In genomic region chr2:111123751-111124150, GRCh38 we compare ENCODE assay signal across 11 cellular contexts. TPM values are rescaled to one million over a fixed set of nuclear protein-coding genes. Genes with fewer than 3 reads are reported as not detected.
A peak's percentile ranks its signal among the peaks of the same experiment; 100 is the strongest.
DNase-seq lines count a peak whose midpoint lies in the region; ATAC-seq, FAIRE-seq and TF ChIP-seq lines count a peak whose summit lies in the region.
"Had no signal": no experiment of that assay in that cellular context is flagged by ENCODE, and none has a peak within 500 bp of the region (broad histone marks: within the 10 kb centered on the region; RNA-seq: fewer than 3 reads in every experiment).

No MANE protein-coding gene starts in this region.

- H2BK15ac ChIP-seq in H1 (ENCODE audit: low read length): no peak overlapping the region

- H2BK5ac ChIP-seq in H1 (ENCODE audit: low read depth, low read length): no peak overlapping the region

- H3K4me3 Mint-ChIP-seq in activated CD4-positive, alpha-beta T cell treated with anti-CD3 and anti-CD28 coated beads for 36 hours: peak overlapping the region; percentile 55

- peaks cover under 1% of the 10 kb centered on the region; the same call in 1 of the 2 replicates for H3K79me1 ChIP-seq in H1 (ENCODE audit: low read depth, low read length)

- no peak overlapping the region for H3K4ac ChIP-seq in H1 (replicated peaks; ENCODE audit: insufficient read length, low read depth, low read length)

- no peak overlapping the region for H2BK120ac ChIP-seq in H1 (replicated peaks; ENCODE audit: low read depth, low read length)

- H3K23ac ChIP-seq in H1 (ENCODE audit: insufficient read length): no peak overlapping the region

- FAIRE-seq in H1 (lab: Jason Lieb, UNC): no peak
- FAIRE-seq: A204.1, GM19239 had no signal

- no peaks in the 10 kb centered on the region for H3K9me3 Mint-ChIP-seq in activated CD4-positive, alpha-beta T cell treated with anti-CD3 and anti-CD28 coated beads for 36 hours (ENCODE audit: low read depth)

- no peak overlapping the region for H4K5ac ChIP-seq in H1 (ENCODE audit: insufficient read length, low read depth, low read length)

- no peak for ATAC-seq in activated CD4-positive, alpha-beta T cell treated with anti-CD3 and anti-CD28 coated beads for 36 hours
- ATAC-seq in HG03139 (IDR thresholded peaks at IDR 0.05; ENCODE audit: unreplicated experiment): no peak
- no peak for ATAC-seq in GM19455 (IDR thresholded peaks at IDR 0.05; ENCODE audit: unreplicated experiment)
- no peak for ATAC-seq in GM18870 (IDR thresholded peaks at IDR 0.05; ENCODE audit: unreplicated experiment)

- H3K27me3 ChIP-seq in OCI-LY3 (ENCODE audit: low read depth, low read length) (peaks cover 32% of the 10 kb centered on the region), H1 (replicated peaks in 1 of 4; ENCODE audit: control insufficient read depth in 3 of 4, extremely low read depth in 1 of 4, insufficient read depth in 3 of 4, low read length in 3 of 4) (peaks cover 11 to 27% (median 22%) of the 10 kb centered on the region in 4 experiments; a peak in 6 of 7 replicates)

- no peak for TF ChIP-seq RAD21 in H1 (IDR thresholded peaks at IDR 0.05 in 1 of 2, conservative IDR thresholded peaks at IDR 0.05 in 1 of 2; ENCODE audit: low read depth in 2 of 2, low read length in 2 of 2)

- intact Hi-C loops in activated CD4-positive, alpha-beta T cell treated with anti-CD3 and anti-CD28 coated beads for 36 hours (cut with DNase I, micrococcal nuclease): loop anchor here (5.0 kb wide), 2 partner anchors 44 to 446 kb away; partner anchors contain the start of gene BUB1 (in 1 of the 2)

- peak overlapping the region; percentile 85 for H3K4me3 ChIP-seq in OCI-LY3 (ENCODE audit: low read length)
- H3K4me3 ChIP-seq in H1 (ENCODE audit: extremely low read depth in 1 of 4, insufficient read depth in 2 of 4, low read depth in 3 of 4, low read length in 4 of 4): peak overlapping the region in 1 of 4 experiments; percentile 93; a peak in 3 of 8 replicates
- H3K4me3 ChIP-seq in retinal pigment epithelial cell (ENCODE audit: low read length): peak overlapping the region; percentile 88

- DNase-seq in activated CD4-positive, alpha-beta T cell treated with anti-CD3 and anti-CD28 coated beads for 36 hours: no peak
- no peak for DNase-seq in activated CD4-positive, alpha-beta T cell treated with anti-CD3 and anti-CD28 coated beads for 48 hours
- DNase-seq in H1 (ENCODE audit: low read depth in 1 of 2, low spot score in 2 of 2): no peak
- DNase-seq in retinal pigment epithelial cell (ENCODE audit: low read depth): no peak

- peaks cover 15% of the 10 kb centered on the region for H3K4me1 ChIP-seq in OCI-LY3 (ENCODE audit: low read length)
- H3K4me1 ChIP-seq in H1 (replicated peaks in 1 of 4; ENCODE audit: control insufficient read depth in 3 of 4, insufficient read depth in 4 of 4, low read length in 3 of 4): peaks cover 0 to 19% (median 8%) of the 10 kb centered on the region in 4 experiments; a peak in 4 of 7 replicates

- H2BK12ac ChIP-seq in H1 (ENCODE audit: low read depth, low read length): no peak overlapping the region

- peaks cover 64% of the 10 kb centered on the region for H4K20me1 ChIP-seq in OCI-LY3 (ENCODE audit: insufficient read depth, low read length)
- peaks cover 7 to 11% of the 10 kb centered on the region in 2 experiments for H4K20me1 ChIP-seq in H1 (replicated peaks in 1 of 2; ENCODE audit: control insufficient read depth in 1 of 2, insufficient read depth in 2 of 2, low read length in 2 of 2)

- peaks cover 43% of the 10 kb centered on the region for H3K4me1 Mint-ChIP-seq in activated CD4-positive, alpha-beta T cell treated with anti-CD3 and anti-CD28 coated beads for 36 hours

- H3K4me2 ChIP-seq in OCI-LY3 (ENCODE audit: low read length) (peak overlapping the region; percentile 81; the same call in 1 of the 2 replicates), H1 (ENCODE audit: insufficient read depth in 1 of 2, low read depth in 2 of 2, low read length in 2 of 2) (peak overlapping the region; percentile 87 to 95; a peak in 3 of 4 replicates)

- TF ChIP-seq CTCF in OCI-LY3 (IDR thresholded peaks at IDR 0.05; ENCODE audit: low read depth, low read length) (no peak), H1 (IDR thresholded peaks at IDR 0.05; ENCODE audit: control extremely low read depth in 1 of 3, insufficient read depth in 1 of 3, low read depth in 1 of 3, low read length in 3 of 3) (no peak), retinal pigment epithelial cell (conservative IDR thresholded peaks at IDR 0.05; ENCODE audit: low read depth, low read length) (no peak)

- H3K9me3 ChIP-seq in OCI-LY3 (ENCODE audit: insufficient read depth, low read length) (peaks cover 6% of the 10 kb centered on the region; the same call in 1 of the 2 replicates), H1 (ENCODE audit: insufficient read depth in 2 of 2, low read depth in 1 of 2, low read length in 1 of 2) (no peaks in the 10 kb centered on the region)
- H3K9me3 ChIP-seq: sigmoid colon had no signal

- peaks cover 39% of the 10 kb centered on the region for H3K36me3 ChIP-seq in OCI-LY3 (replicated peaks; ENCODE audit: low read depth, low read length)
- H3K36me3 ChIP-seq in H1 (ENCODE audit: control insufficient read depth in 2 of 4, insufficient read depth in 4 of 4, low read length in 3 of 4): peaks cover 6 to 47% (median 25%) of the 10 kb centered on the region in 4 experiments

- WGBS in H1 (ENCODE audit: extremely low coverage in 1 of 2, insufficient coverage in 1 of 2, insufficient read length in 1 of 2, insufficient replicate concordance in 2 of 2, low coverage in 1 of 2, low lambda C conversion rate in 2 of 2, missing lambda C conversion rate in 1 of 2), 2 experiments: 80% methylated on average over 7 of the region's 7 CpGs; no CpG with 5 or more reads in 1 of the 2 experiments

- no peak overlapping the region for H4K91ac ChIP-seq in H1 (replicated peaks; ENCODE audit: insufficient read length, low read length)

- CTCF ChIA-PET in activated CD4-positive, alpha-beta T cell treated with anti-CD3 and anti-CD28 coated beads for 36 hours (lab: Charles Lee): no interaction called here
- CTCF ChIA-PET in H1 (lab: Charles Lee; ENCODE audit: partially characterized antibody): interaction anchor here (0.6 to 2.4 kb wide), 2 partner anchors 9 to 248 kb away, joined by 3 to 10 read pairs; no protein-coding TSS in a partner anchor

- no peak for TF ChIP-seq EP300 in H1 (IDR thresholded peaks at IDR 0.05; ENCODE audit: borderline replicate concordance in 1 of 2, low read depth in 2 of 2, low read length in 2 of 2)

- POLR2A ChIA-PET in activated CD4-positive, alpha-beta T cell treated with anti-CD3 and anti-CD28 coated beads for 36 hours (lab: Charles Lee): interaction anchor here (0.6 kb wide), 1 partner anchor 1168 kb away, joined by 4 read pairs; no protein-coding TSS in a partner anchor
- POLR2A ChIA-PET in H1 (lab: Charles Lee; ENCODE audit: partially characterized antibody): interaction anchor here (0.6 to 1.4 kb wide), 2 partner anchors 9 to 594 kb away, joined by 4 to 5 read pairs; no protein-coding TSS in a partner anchor

- H3K14ac ChIP-seq in H1 (ENCODE audit: insufficient read length): no peak overlapping the region

- H3K79me2 ChIP-seq in OCI-LY3 (ENCODE audit: low read length): peaks cover 38% of the 10 kb centered on the region
- peaks cover 0 to 54% of the 10 kb centered on the region in 2 experiments; a peak in 2 of 4 replicates for H3K79me2 ChIP-seq in H1 (ENCODE audit: control insufficient read depth in 1 of 2, insufficient read depth in 2 of 2, low read length in 2 of 2)

- no peak overlapping the region for H3K9ac ChIP-seq in OCI-LY3 (ENCODE audit: low read length)
- H3K9ac ChIP-seq in H1 (replicated peaks in 1 of 4; ENCODE audit: extremely low read depth in 1 of 4, low read depth in 3 of 4, low read length in 3 of 4): no peak overlapping the region

- H2BK20ac ChIP-seq in H1 (ENCODE audit: low read length): no peak overlapping the region

- H4K8ac ChIP-seq in H1 (ENCODE audit: extremely low read depth, insufficient read depth, low read length): no peak overlapping the region

- peaks cover 57% of the 10 kb centered on the region for H3K36me3 Mint-ChIP-seq in activated CD4-positive, alpha-beta T cell treated with anti-CD3 and anti-CD28 coated beads for 36 hours (ENCODE audit: low read depth)

- H2AK5ac ChIP-seq in H1 (ENCODE audit: low read depth, low read length): no peak overlapping the region

- TF ChIP-seq POLR2A in H1 (IDR thresholded peaks at IDR 0.05; ENCODE audit: control extremely low read depth in 1 of 2, low read depth in 2 of 2, low read length in 2 of 2): no peak

- H3K56ac ChIP-seq in H1 (replicated peaks; ENCODE audit: insufficient read length, low read depth, low read length): no peak overlapping the region

- peaks cover 10% of the 10 kb centered on the region for H3K27me3 Mint-ChIP-seq in activated CD4-positive, alpha-beta T cell treated with anti-CD3 and anti-CD28 coated beads for 36 hours

- H3K23me2 ChIP-seq in H1 (ENCODE audit: low read depth, low read length): peaks cover 34% of the 10 kb centered on the region

- H2AFZ ChIP-seq in OCI-LY3 (ENCODE audit: low read depth, low read length): no peak overlapping the region
- H2AFZ ChIP-seq in H1 (ENCODE audit: low read length): no peak overlapping the region

- H3K27ac Mint-ChIP-seq in activated CD4-positive, alpha-beta T cell treated with anti-CD3 and anti-CD28 coated beads for 36 hours: no peak overlapping the region

- no peak overlapping the region for H3K27ac ChIP-seq in OCI-LY3 (ENCODE audit: low read length)
- no peak overlapping the region for H3K27ac ChIP-seq in H1 (ENCODE audit: low read depth, low read length)

- H3K18ac ChIP-seq in H1 (ENCODE audit: extremely low read depth, low read length): no peak overlapping the region

TF ChIP-seq in H1, 55 proteins besides CTCF, POLR2A, EP300 and RAD21:
- TF ChIP-seq KDM4A (IDR thresholded peaks at IDR 0.05; ENCODE audit: low read depth, low read length, severe bottlenecking) (no peak), BACH1 (IDR thresholded peaks at IDR 0.05; ENCODE audit: low read length) (no peak), CTBP2 (IDR thresholded peaks at IDR 0.05; ENCODE audit: borderline replicate concordance, insufficient read depth, insufficient read length, low read length) (no peak), TCF12 (IDR thresholded peaks at IDR 0.05; ENCODE audit: low read depth, low read length) (no peak), CREB1 (IDR thresholded peaks at IDR 0.05) (no peak)

RNA-seq across cellular contexts. Expression of gene BCL2L11, which starts 3.0 kb away (rescaled TPM):
- 10 to 100 TPM; 18.2 to 28.6 TPM for total RNA-seq in activated CD4-positive, alpha-beta T cell treated with anti-CD3 and anti-CD28 coated beads for 36 hours
- 17.9 and 22.9 TPM in 2 replicates for total RNA-seq in H1 (2021; fragmentation: NEBNext Ultra II Directional; extraction: Animal tissue kit (Norgen Biotek cat#: 25700))
- polyA plus RNA-seq in H1 (2011; rRNA removed): 7.5 and 8.8 TPM in 2 replicates
- polyA plus RNA-seq in H1 (2011; cell fraction: cytosol; rRNA removed): 6.2 TPM
- polyA plus RNA-seq in H1 (2011; cell fraction: nucleus; rRNA removed): 15.6 TPM
- 9.7 to 11.6 TPM (median 10.4 TPM) in 4 replicates for polyA plus RNA-seq in H1 (2012, experiment 1 of 2)
- polyA plus RNA-seq in H1 (2012, experiment 2 of 2): 3.2 TPM
- 7.2 TPM for polyA plus RNA-seq in H1 (2013, experiment 1 of 2)
- polyA plus RNA-seq in H1 (2013, experiment 2 of 2): 9.4 TPM
- 10.5 and 11.0 TPM in 2 replicates for polyA minus RNA-seq in H1 (2011; rRNA and poly(A)+ RNA removed)
- 8.6 TPM for polyA minus RNA-seq in H1 (2011; cell fraction: cytosol; rRNA and poly(A)+ RNA removed)
- polyA minus RNA-seq in H1 (2011; cell fraction: nucleus; rRNA and poly(A)+ RNA removed): 38.6 TPM
